In the genomic region with DNA sequence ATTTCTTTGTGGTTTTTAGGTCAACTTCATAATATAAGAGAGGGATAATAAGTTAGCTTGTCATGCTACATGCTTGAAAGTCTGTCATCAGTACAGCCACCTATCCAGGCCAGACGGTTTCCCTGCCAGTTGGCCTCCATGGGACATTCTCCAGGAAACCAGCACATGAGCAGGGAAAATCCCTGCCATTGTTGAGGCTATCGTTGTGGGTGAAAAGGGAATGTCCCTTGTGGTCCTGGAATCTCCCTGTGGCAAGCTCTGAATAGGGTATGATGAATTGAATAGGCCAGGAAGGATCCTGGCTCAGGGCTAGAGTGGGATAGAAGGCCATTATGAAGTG, we compare ENCODE assay signal across 14 cellular contexts. TPM values are rescaled to one million over a fixed set of nuclear protein-coding genes. Genes with fewer than 3 reads are reported as not detected.
DNase-seq lines count a peak whose midpoint lies in the region; TF ChIP-seq lines count a peak whose summit lies in the region.
"Had no signal": no experiment of that assay in that cellular context is flagged by ENCODE, and none has a peak within 500 bp of the region (broad histone marks: within the 10 kb centered on the region; RNA-seq: fewer than 3 reads in every experiment).

No MANE protein-coding gene starts in this region.

- H3K27me3 ChIP-seq in H7 (ENCODE audit: control insufficient read depth, insufficient read depth, low read length) (no peaks in the 10 kb centered on the region), adipocyte (replicated peaks; ENCODE audit: control insufficient read depth, insufficient read depth, low read length) (no peaks in the 10 kb centered on the region), hepatocyte (no peaks in the 10 kb centered on the region)
- H3K27me3 ChIP-seq: heart left ventricle had no signal

- intact Hi-C loops in head of caudate nucleus (cut with DNase I): no loop called here

- H4K20me1 ChIP-seq in hepatocyte (ENCODE audit: insufficient read depth, poor library complexity, severe bottlenecking): peaks cover 32% of the 10 kb centered on the region

- H3K4me3 ChIP-seq in H7 (ENCODE audit: insufficient read depth, low read depth, low read length): no peak overlapping the region
- no peak overlapping the region for H3K4me3 ChIP-seq in adipocyte (ENCODE audit: low read length)
- no peak overlapping the region for H3K4me3 ChIP-seq in hepatocyte
- H3K4me3 ChIP-seq: heart left ventricle had no signal

- H3K36me3 ChIP-seq in H7 (replicated peaks; ENCODE audit: control insufficient read depth, insufficient read depth, low read length) (peaks cover 3% of the 10 kb centered on the region; the same call in 1 of the 2 replicates), adipocyte (ENCODE audit: control insufficient read depth, insufficient read depth, low read length, severe bottlenecking) (no peaks in the 10 kb centered on the region), hepatocyte (replicated peaks; ENCODE audit: insufficient read depth, low read depth) (no peaks in the 10 kb centered on the region)

- H3K9me2 ChIP-seq in hepatocyte (replicated peaks; ENCODE audit: insufficient read depth): no peaks in the 10 kb centered on the region

- H3K27ac ChIP-seq in hepatocyte: peak overlapping the region; percentile 43
- H3K27ac ChIP-seq: heart left ventricle had no signal

- no peak overlapping the region for H2AFZ ChIP-seq in hepatocyte

- H3K4me1 ChIP-seq in adipocyte (ENCODE audit: control insufficient read depth, insufficient read depth, low read length): peaks cover 3% of the 10 kb centered on the region
- H3K4me1 ChIP-seq in hepatocyte (ENCODE audit: insufficient read depth): peaks cover 5% of the 10 kb centered on the region

- no peaks in the 10 kb centered on the region for H3K9me3 ChIP-seq in adipocyte (ENCODE audit: control insufficient read depth, low read length)
- no peaks in the 10 kb centered on the region for H3K9me3 ChIP-seq in hepatocyte (ENCODE audit: low read depth)
- H3K9me3 ChIP-seq: heart left ventricle had no signal

- peaks cover 92% of the 10 kb centered on the region for H3K79me2 ChIP-seq in hepatocyte

- H3K9ac ChIP-seq in adipocyte (ENCODE audit: low read length): no peak overlapping the region

- DNase-seq in A172 (ENCODE audit: low spot score) (peak; percentile 97), H7 (peak; percentile 58), adipocyte (ENCODE audit: low read depth) (peak; percentile 46), hepatocyte (ENCODE audit: low spot score) (no peak), head of caudate nucleus (no peak), NCI-H1436 (lab: John Stamatoyannopoulos, UW) (no peak), inferior parietal cortex (ENCODE audit: extremely low spot score) (no peak)
- no peak for DNase-seq in stimulated activated CD4-positive, alpha-beta T cell treated with anti-CD3 and anti-CD28 coated beads, Interleukin-12 subunit alpha, Interleukin-12 subunit beta, amount 100 ng/mL, for 4 hours
- DNase-seq: AML-193; central memory CD4-positive, alpha-beta T cell; heart left ventricle; Kasumi-1; NCI-H526; T-helper 1 cell had no signal

- WGBS in hepatocyte (ENCODE audit: low lambda C conversion rate, missing lambda C conversion rate): 54% methylated on average over 2 of the region's 2 CpGs

- H3K4me2 ChIP-seq in hepatocyte: no peak overlapping the region

- no peak for TF ChIP-seq CTCF in hepatocyte (IDR thresholded peaks at IDR 0.05; ENCODE audit: poor library complexity)

RNA-seq across cellular contexts. Expression of gene F2RL1, which starts 12.2 kb away (rescaled TPM):
- 1.7 and 2.3 TPM in 2 replicates for total RNA-seq in A172 (2014; rRNA removed; shearing (Covaris generic))
- 40.7 and 56.0 TPM in 2 replicates for total RNA-seq in H7 (2014; rRNA removed; shearing (Covaris generic))
- total RNA-seq in hepatocyte: 210 and 235 TPM in 2 replicates
- 88.0 and 130 TPM in 2 replicates for polyA plus RNA-seq in hepatocyte

RNA-seq across cellular contexts. Expression of gene S100Z, which starts 18.7 kb away (rescaled TPM):
- 0.47 TPM in 1 of 2 replicates, not detected in the other for total RNA-seq in A172 (2014; rRNA removed; shearing (Covaris generic))
- total RNA-seq in H7 (2014; rRNA removed; shearing (Covaris generic)): 1.1 and 1.6 TPM in 2 replicates
- 0.32 and 1.4 TPM in 2 replicates for total RNA-seq in hepatocyte
- 0.39 and 0.51 TPM in 2 replicates for polyA plus RNA-seq in hepatocyte
- polyA plus RNA-seq: heart left ventricle had no signal

Comparison
In these comparisons a context has a peak if more than half of its experiments do, and no peak if none do; other contexts are left out.
1. DNase-seq: peak in A172 (single experiment), H7 (single experiment) and adipocyte (single experiment); none in hepatocyte (single experiment), head of caudate nucleus (0 of 42), NCI-H1436 (single experiment), stimulated activated CD4-positive, alpha-beta T cell treated with anti-CD3 and anti-CD28 coated beads, Interleukin-12 subunit alpha, Interleukin-12 subunit beta, amount 100 ng/mL, for 4 hours (single experiment) and inferior parietal cortex (single experiment).
2. RNA of gene F2RL1, which starts 12.2 kb away (total RNA-seq): 210 to 235 TPM in hepatocyte and 40.7 to 56.0 TPM in H7; 1.7 to 2.3 TPM in A172; every median in the first group is over 10 times any median in the second.